In the genomic region with DNA sequence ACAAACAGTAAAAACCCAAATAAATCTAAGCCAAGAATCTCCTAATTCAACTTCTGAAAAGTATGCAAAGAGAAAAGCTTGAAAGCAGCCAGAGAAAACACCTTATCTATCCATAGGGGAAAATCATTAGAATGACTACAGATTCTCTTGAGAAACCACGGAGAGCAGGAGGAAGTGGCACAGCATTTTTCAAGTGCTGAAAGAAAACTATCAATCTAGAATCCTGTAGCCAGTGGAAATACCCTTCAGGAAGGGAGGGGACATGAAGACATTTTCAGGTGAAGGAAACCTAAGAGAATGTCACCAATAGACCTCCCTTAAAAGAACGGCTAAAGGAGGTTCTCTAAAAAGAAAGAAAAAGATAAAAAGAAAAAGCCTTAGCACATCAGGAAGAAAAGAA, we compare ENCODE assay signal across 1 cellular context.
TF ChIP-seq lines count a peak whose summit lies in the region.

No MANE protein-coding gene starts in this region.

TF ChIP-seq in HCT116, 20 proteins besides CTCF, POLR2A, EP300 and RAD21:
- TF ChIP-seq CBX3 (IDR thresholded peaks at IDR 0.05; ENCODE audit: low read depth) (no peak), TCF7L2 (IDR thresholded peaks at IDR 0.05; ENCODE audit: borderline replicate concordance, extremely low read depth, insufficient read depth, insufficient read length) (no peak), SIN3A (IDR thresholded peaks at IDR 0.05; ENCODE audit: low read depth) (no peak), ZNF274 (IDR thresholded peaks at IDR 0.05; ENCODE audit: low read depth, low read length) (no peak), YY1 (IDR thresholded peaks at IDR 0.05; ENCODE audit: extremely low read depth, insufficient replicate concordance, low read depth, low read length) (no peak)
- TF ChIP-seq, protein P1, sequence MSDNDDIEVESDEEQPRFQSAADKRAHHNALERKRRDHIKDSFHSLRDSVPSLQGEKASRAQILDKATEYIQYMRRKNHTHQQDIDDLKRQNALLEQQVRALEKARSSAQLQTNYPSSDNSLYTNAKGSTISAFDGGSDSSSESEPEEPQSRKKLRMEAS (IDR thresholded peaks at IDR 0.05) = no peak
- TF ChIP-seq, protein P2, sequence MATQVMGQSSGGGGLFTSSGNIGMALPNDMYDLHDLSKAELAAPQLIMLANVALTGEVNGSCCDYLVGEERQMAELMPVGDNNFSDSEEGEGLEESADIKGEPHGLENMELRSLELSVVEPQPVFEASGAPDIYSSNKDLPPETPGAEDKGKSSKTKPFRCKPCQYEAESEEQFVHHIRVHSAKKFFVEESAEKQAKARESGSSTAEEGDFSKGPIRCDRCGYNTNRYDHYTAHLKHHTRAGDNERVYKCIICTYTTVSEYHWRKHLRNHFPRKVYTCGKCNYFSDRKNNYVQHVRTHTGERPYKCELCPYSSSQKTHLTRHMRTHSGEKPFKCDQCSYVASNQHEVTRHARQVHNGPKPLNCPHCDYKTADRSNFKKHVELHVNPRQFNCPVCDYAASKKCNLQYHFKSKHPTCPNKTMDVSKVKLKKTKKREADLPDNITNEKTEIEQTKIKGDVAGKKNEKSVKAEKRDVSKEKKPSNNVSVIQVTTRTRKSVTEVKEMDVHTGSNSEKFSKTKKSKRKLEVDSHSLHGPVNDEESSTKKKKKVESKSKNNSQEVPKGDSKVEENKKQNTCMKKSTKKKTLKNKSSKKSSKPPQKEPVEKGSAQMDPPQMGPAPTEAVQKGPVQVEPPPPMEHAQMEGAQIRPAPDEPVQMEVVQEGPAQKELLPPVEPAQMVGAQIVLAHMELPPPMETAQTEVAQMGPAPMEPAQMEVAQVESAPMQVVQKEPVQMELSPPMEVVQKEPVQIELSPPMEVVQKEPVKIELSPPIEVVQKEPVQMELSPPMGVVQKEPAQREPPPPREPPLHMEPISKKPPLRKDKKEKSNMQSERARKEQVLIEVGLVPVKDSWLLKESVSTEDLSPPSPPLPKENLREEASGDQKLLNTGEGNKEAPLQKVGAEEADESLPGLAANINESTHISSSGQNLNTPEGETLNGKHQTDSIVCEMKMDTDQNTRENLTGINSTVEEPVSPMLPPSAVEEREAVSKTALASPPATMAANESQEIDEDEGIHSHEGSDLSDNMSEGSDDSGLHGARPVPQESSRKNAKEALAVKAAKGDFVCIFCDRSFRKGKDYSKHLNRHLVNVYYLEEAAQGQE (IDR thresholded peaks at IDR 0.05; ENCODE audit: low read depth) = no peak
